Comparison of ENCODE assay signal across 36 cellular contexts in the genomic region with DNA sequence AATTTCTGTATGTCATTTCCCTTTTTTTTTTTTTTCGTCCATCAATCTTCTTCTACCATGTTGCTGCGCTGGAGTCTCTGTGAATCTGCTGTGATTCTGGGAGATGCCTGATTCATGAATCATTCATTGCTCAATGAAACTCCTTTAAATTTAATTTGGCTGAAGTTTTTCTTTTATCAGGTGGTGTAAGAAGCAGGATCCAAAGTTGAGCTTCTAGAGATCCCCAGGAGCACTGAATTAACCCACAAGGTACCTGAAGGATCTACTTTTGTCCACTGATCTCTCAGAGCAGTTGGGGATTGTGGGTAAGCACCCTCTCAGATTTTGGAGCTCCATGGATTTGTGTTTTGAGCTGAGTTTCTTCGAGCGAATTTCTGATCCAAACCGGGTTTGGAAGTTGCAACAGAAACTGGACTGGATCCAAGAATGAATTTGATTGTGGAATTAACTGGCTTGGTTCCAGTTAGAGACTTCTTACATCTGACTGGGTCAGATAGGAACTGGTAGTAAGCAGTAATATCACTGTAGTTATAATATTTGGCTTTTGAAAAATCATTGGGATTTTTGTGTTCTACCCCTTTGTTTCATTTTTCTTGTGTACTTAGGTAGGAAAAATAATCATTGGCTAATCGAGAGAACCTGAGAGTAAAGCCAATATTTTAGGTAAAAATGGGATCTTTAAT.
"Had no signal": no experiment of that assay in that cellular context is flagged by ENCODE, and none has a peak within 500 bp of the region (broad histone marks: within the 10 kb centered on the region; RNA-seq: fewer than 3 reads in every experiment).

No MANE protein-coding gene starts in this region.

- H3K36me3 ChIP-seq: ascending aorta, cardiac muscle cell had no signal

- H3K27me3 Mint-ChIP-seq: activated B cell treated with CpG ODN at 0.5 μM for 24 hours; activated CD4-positive, alpha-beta memory T cell treated with anti-CD3 and anti-CD28 coated beads, Interleukin-2, amount 10 ng/mL, durations not matched to agents 7 days and 5 days; activated CD4-positive, alpha-beta T cell treated with anti-CD3 and anti-CD28 coated beads, Interleukin-2, amount 10 ng/mL, durations not matched to agents 7 days and 5 days; activated CD8-positive, alpha-beta memory T cell treated with anti-CD3 and anti-CD28 coated beads, Interleukin-2, amount 10 ng/mL, durations not matched to agents 7 days and 5 days; activated naive CD4-positive, alpha-beta T cell treated with anti-CD3 and anti-CD28 coated beads, Interleukin-2, amount 10 ng/mL, durations not matched to agents 7 days and 5 days; activated naive CD4-positive, alpha-beta T cell treated with anti-CD3 and anti-CD28 coated beads, Interleukin-2, amount 50 U/mL, for 24 hours; activated naive CD8-positive, alpha-beta T cell; activated naive CD8-positive, alpha-beta T cell treated with anti-CD3 and anti-CD28 coated beads, Interleukin-2, amount 10 ng/mL, durations not matched to agents 7 days and 5 days; activated naive CD8-positive, alpha-beta T cell treated with anti-CD3 and anti-CD28 coated beads, Interleukin-2, amount 50 U/mL, for 24 hours; activated T-cell treated with anti-CD3 and anti-CD28 coated beads, Interleukin-2, amount 50 U/mL, for 24 hours; central memory CD8-positive, alpha-beta T cell had no signal

- H3K27me3 ChIP-seq: ascending aorta, cardiac muscle cell had no signal

- H3K4me3 Mint-ChIP-seq: activated B cell treated with CpG ODN at 0.5 μM for 24 hours; activated CD4-positive, alpha-beta memory T cell treated with anti-CD3 and anti-CD28 coated beads, Interleukin-2, amount 10 ng/mL, durations not matched to agents 7 days and 5 days; activated CD4-positive, alpha-beta T cell treated with anti-CD3 and anti-CD28 coated beads, Interleukin-2, amount 10 ng/mL, durations not matched to agents 7 days and 5 days; activated CD8-positive, alpha-beta memory T cell treated with anti-CD3 and anti-CD28 coated beads, Interleukin-2, amount 10 ng/mL, durations not matched to agents 7 days and 5 days; activated CD8-positive, alpha-beta T cell treated with anti-CD3 and anti-CD28 coated beads, Interleukin-2, amount 10 ng/mL, durations not matched to agents 7 days and 5 days; activated naive CD4-positive, alpha-beta T cell treated with anti-CD3 and anti-CD28 coated beads, Interleukin-2, amount 10 ng/mL, durations not matched to agents 7 days and 5 days; activated naive CD4-positive, alpha-beta T cell treated with anti-CD3 and anti-CD28 coated beads, Interleukin-2, amount 50 U/mL, for 24 hours; activated naive CD8-positive, alpha-beta T cell; activated naive CD8-positive, alpha-beta T cell treated with anti-CD3 and anti-CD28 coated beads, Interleukin-2, amount 10 ng/mL, durations not matched to agents 7 days and 5 days; activated naive CD8-positive, alpha-beta T cell treated with anti-CD3 and anti-CD28 coated beads, Interleukin-2, amount 50 U/mL, for 24 hours; activated T-cell treated with anti-CD3 and anti-CD28 coated beads, Interleukin-2, amount 50 U/mL, for 24 hours; brain; central memory CD8-positive, alpha-beta T cell; T-helper 1 cell treated with Interleukin-12 subunit alpha and Interleukin-12 subunit beta and Interleukin-4 antibody, amounts not matched to agents 30 μg/mL and 1 μg/mL, for 36 hours; T-helper 2 cell treated with Interferon-gamma antibody and Interleukin-4, amounts not matched to agents 5 μg/mL and 100 μg/mL, for 36 hours had no signal

- FAIRE-seq: bronchial epithelial cell, TTC549 had no signal

- H3K36me3 Mint-ChIP-seq: activated CD8-positive, alpha-beta memory T cell treated with anti-CD3 and anti-CD28 coated beads, Interleukin-2, amount 10 ng/mL, durations not matched to agents 7 days and 5 days; activated naive CD4-positive, alpha-beta T cell treated with anti-CD3 and anti-CD28 coated beads, Interleukin-2, amount 10 ng/mL, durations not matched to agents 7 days and 5 days; activated naive CD8-positive, alpha-beta T cell; brain had no signal

- H3K4me1 ChIP-seq: ascending aorta had no signal

- H3K9me3 ChIP-seq: ascending aorta had no signal

- H3K4me3 ChIP-seq: ascending aorta, cardiac muscle cell had no signal

- ATAC-seq: activated CD8-positive, alpha-beta memory T cell treated with anti-CD3 and anti-CD28 coated beads, Interleukin-2, amount 10 ng/mL, durations not matched to agents 7 days and 5 days; activated CD8-positive, alpha-beta T cell treated with anti-CD3 and anti-CD28 coated beads, Interleukin-2, amount 10 ng/mL, durations not matched to agents 7 days and 5 days; activated naive CD8-positive, alpha-beta T cell treated with anti-CD3 and anti-CD28 coated beads, Interleukin-2, amount 50 U/mL, for 24 hours had no signal

- H3K4me1 Mint-ChIP-seq: activated B cell treated with CpG ODN at 0.5 μM for 24 hours; activated CD4-positive, alpha-beta memory T cell treated with anti-CD3 and anti-CD28 coated beads, Interleukin-2, amount 10 ng/mL, durations not matched to agents 7 days and 5 days; activated CD4-positive, alpha-beta T cell treated with anti-CD3 and anti-CD28 coated beads, Interleukin-2, amount 10 ng/mL, durations not matched to agents 7 days and 5 days; activated CD8-positive, alpha-beta memory T cell treated with anti-CD3 and anti-CD28 coated beads, Interleukin-2, amount 10 ng/mL, durations not matched to agents 7 days and 5 days; activated naive CD4-positive, alpha-beta T cell treated with anti-CD3 and anti-CD28 coated beads, Interleukin-2, amount 10 ng/mL, durations not matched to agents 7 days and 5 days; activated naive CD4-positive, alpha-beta T cell treated with anti-CD3 and anti-CD28 coated beads, Interleukin-2, amount 50 U/mL, for 24 hours; activated naive CD8-positive, alpha-beta T cell treated with anti-CD3 and anti-CD28 coated beads, Interleukin-2, amount 10 ng/mL, durations not matched to agents 7 days and 5 days; activated naive CD8-positive, alpha-beta T cell treated with anti-CD3 and anti-CD28 coated beads, Interleukin-2, amount 50 U/mL, for 24 hours; brain; central memory CD8-positive, alpha-beta T cell had no signal

- H3K27ac ChIP-seq: ascending aorta, cardiac muscle cell, VCaP had no signal

- DNase-seq: activated B cell treated with CpG ODN at 0.5 μM for 24 hours; activated CD4-positive, alpha-beta memory T cell treated with anti-CD3 and anti-CD28 coated beads, Interleukin-2, amount 10 ng/mL, durations not matched to agents 7 days and 5 days; activated CD4-positive, alpha-beta T cell treated with anti-CD3 and anti-CD28 coated beads for 4 hours; activated CD4-positive, alpha-beta T cell treated with anti-CD3 and anti-CD28 coated beads, Interleukin-2, amount 10 ng/mL, durations not matched to agents 7 days and 5 days; activated CD4-positive, alpha-beta T cell treated with anti-CD3 and anti-CD28 coated beads, Interleukin-2, amount 50 U/mL, for 48 hours; activated CD8-positive, alpha-beta memory T cell treated with anti-CD3 and anti-CD28 coated beads for 24 hours; activated CD8-positive, alpha-beta memory T cell treated with anti-CD3 and anti-CD28 coated beads, Interleukin-2, amount 10 ng/mL, durations not matched to agents 7 days and 5 days; activated CD8-positive, alpha-beta memory T cell treated with anti-CD3 and anti-CD28 coated beads, Interleukin-2, amount 50 U/mL, for 48 hours; activated CD8-positive, alpha-beta T cell treated with anti-CD3 and anti-CD28 coated beads, Interleukin-2, amount 10 ng/mL, durations not matched to agents 7 days and 5 days; activated effector memory CD4-positive, alpha-beta T cell treated with Interleukin-2 at 50 U/mL for 16 hours; activated gamma-delta T cell; activated naive CD4-positive, alpha-beta T cell treated with anti-CD3 and anti-CD28 coated beads, Interleukin-2, amount 10 ng/mL, durations not matched to agents 7 days and 5 days; activated naive CD4-positive, alpha-beta T cell treated with Interleukin-2 at 50 U/mL for 16 hours; activated naive CD8-positive, alpha-beta T cell treated with anti-CD3 and anti-CD28 coated beads, Interleukin-2, amount 10 ng/mL, durations not matched to agents 7 days and 5 days; activated naive CD8-positive, alpha-beta T cell treated with anti-CD3 and anti-CD28 coated beads, Interleukin-2, amount 50 U/mL, for 24 hours; activated T-cell treated with anti-CD3 and anti-CD28 coated beads, Interleukin-2, amount 50 U/mL, for 24 hours; activated T-cell treated with anti-CD3 and anti-CD28 coated beads, Interleukin-2, amount 50 U/mL, for 48 hours; amygdala; anterior cingulate cortex; caudate nucleus; cerebellar nuclear complex; T-helper 1 cell; T-helper 2 cell; T-helper 9 cell had no signal

- H3K27ac Mint-ChIP-seq: activated B cell treated with CpG ODN at 0.5 μM for 24 hours; activated CD4-positive, alpha-beta memory T cell treated with anti-CD3 and anti-CD28 coated beads, Interleukin-2, amount 10 ng/mL, durations not matched to agents 7 days and 5 days; activated CD4-positive, alpha-beta T cell treated with anti-CD3 and anti-CD28 coated beads, Interleukin-2, amount 10 ng/mL, durations not matched to agents 7 days and 5 days; activated CD8-positive, alpha-beta memory T cell treated with anti-CD3 and anti-CD28 coated beads, Interleukin-2, amount 10 ng/mL, durations not matched to agents 7 days and 5 days; activated CD8-positive, alpha-beta T cell treated with anti-CD3 and anti-CD28 coated beads, Interleukin-2, amount 10 ng/mL, durations not matched to agents 7 days and 5 days; activated naive CD4-positive, alpha-beta T cell treated with anti-CD3 and anti-CD28 coated beads, Interleukin-2, amount 10 ng/mL, durations not matched to agents 7 days and 5 days; activated naive CD4-positive, alpha-beta T cell treated with anti-CD3 and anti-CD28 coated beads, Interleukin-2, amount 50 U/mL, for 24 hours; activated naive CD8-positive, alpha-beta T cell; activated naive CD8-positive, alpha-beta T cell treated with anti-CD3 and anti-CD28 coated beads, Interleukin-2, amount 10 ng/mL, durations not matched to agents 7 days and 5 days; activated naive CD8-positive, alpha-beta T cell treated with anti-CD3 and anti-CD28 coated beads, Interleukin-2, amount 50 U/mL, for 24 hours; activated T-cell treated with anti-CD3 and anti-CD28 coated beads, Interleukin-2, amount 50 U/mL, for 24 hours; activated T-helper 2 cell treated with anti-CD3 and anti-CD28 coated beads, Interferon-gamma antibody, Interleukin-2, Interleukin-4, amounts not matched to agents 10 μg/mL and 5 μg/mL and 100 μg/mL, durations not matched to agents 14 hours and 24 hours and 36 hours; brain; T-helper 1 cell treated with Interleukin-12 subunit alpha and Interleukin-12 subunit beta and Interleukin-4 antibody, amounts not matched to agents 30 μg/mL and 1 μg/mL, for 36 hours; T-helper 2 cell treated with Interferon-gamma antibody and Interleukin-4, amounts not matched to agents 5 μg/mL and 100 μg/mL, for 36 hours had no signal
